ENCODE assay signal across 22 cellular contexts in the genomic region with DNA sequence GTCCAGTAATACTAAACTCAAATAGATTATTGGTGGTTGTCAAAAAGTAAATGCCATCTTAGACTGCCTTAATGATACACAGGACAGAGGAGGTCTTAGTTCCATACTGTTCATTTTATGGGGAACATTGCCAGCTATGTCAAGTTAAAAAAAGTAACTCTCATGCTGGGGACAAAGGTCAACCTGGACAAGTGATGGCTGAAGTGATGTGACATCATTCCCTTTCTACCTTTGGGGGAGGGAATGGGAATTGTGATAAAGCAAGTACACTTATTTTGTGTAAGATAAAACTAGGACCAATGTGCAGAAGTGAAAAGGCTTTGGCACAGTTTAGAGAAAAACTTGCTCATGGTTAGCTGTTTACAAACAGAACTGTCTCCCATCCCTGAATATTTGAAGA.
"Had no signal": no experiment of that assay in that cellular context is flagged by ENCODE, and none has a peak within 500 bp of the region (broad histone marks: within the 10 kb centered on the region; RNA-seq: fewer than 3 reads in every experiment).

No MANE protein-coding gene starts in this region.

- H3K4me1 ChIP-seq: colonic mucosa, gastrocnemius medialis, parathyroid adenoma, tibial nerve, upper lobe of left lung had no signal

- ATAC-seq: esophagus mucosa; gastrocnemius medialis; left ventricle myocardium superior; natural killer cell treated with Interleukin-12 subunit alpha and Interleukin-12 subunit beta and Interleukin-15 and Interleukin-18, amount 100 ng/mL, for 72 hours; sciatic nerve; stimulated activated naive B cell treated with anti-CD40 and anti-IgM and Interleukin-4, amounts not matched to agents 10 μg/mL and 1 μg/mL and 100 μg/mL, for 72 hours had no signal

- FAIRE-seq: kidney, urothelium cell line had no signal

- H3K79me2 ChIP-seq: parathyroid adenoma had no signal

- DNase-seq: colonic mucosa; effector CD8-positive, alpha-beta T cell; endodermal cell; foreskin fibroblast; gastrocnemius medialis; head of caudate nucleus; kidney; left ventricle myocardium superior; naive B cell; stimulated activated CD4-positive, alpha-beta T cell treated with anti-CD3 and anti-CD28 coated beads, Interleukin-4, amount 100 ng/mL, for 4 hours; stimulated activated naive B cell treated with anti-CD40 and anti-IgM and Interleukin-4, amounts not matched to agents 10 μg/mL and 1 μg/mL and 100 μg/mL, for 72 hours; upper lobe of left lung had no signal

- H2AFZ ChIP-seq: parathyroid adenoma had no signal

- H3K27ac ChIP-seq: colonic mucosa, epithelial cell of prostate, neutrophil, parathyroid adenoma, thoracic aorta, tibial nerve, upper lobe of left lung had no signal

- H3K9ac ChIP-seq: parathyroid adenoma had no signal

- H3K9me3 ChIP-seq: colonic mucosa, gastrocnemius medialis, neutrophil, thoracic aorta, tibial nerve, upper lobe of left lung had no signal

- H3K27me3 ChIP-seq: colonic mucosa, gastrocnemius medialis, neutrophil, tibial nerve, upper lobe of left lung had no signal

- H3K4me3 ChIP-seq: colonic mucosa, gastrocnemius medialis, lung, thoracic aorta, tibial nerve, upper lobe of left lung had no signal
